In the genomic region with DNA sequence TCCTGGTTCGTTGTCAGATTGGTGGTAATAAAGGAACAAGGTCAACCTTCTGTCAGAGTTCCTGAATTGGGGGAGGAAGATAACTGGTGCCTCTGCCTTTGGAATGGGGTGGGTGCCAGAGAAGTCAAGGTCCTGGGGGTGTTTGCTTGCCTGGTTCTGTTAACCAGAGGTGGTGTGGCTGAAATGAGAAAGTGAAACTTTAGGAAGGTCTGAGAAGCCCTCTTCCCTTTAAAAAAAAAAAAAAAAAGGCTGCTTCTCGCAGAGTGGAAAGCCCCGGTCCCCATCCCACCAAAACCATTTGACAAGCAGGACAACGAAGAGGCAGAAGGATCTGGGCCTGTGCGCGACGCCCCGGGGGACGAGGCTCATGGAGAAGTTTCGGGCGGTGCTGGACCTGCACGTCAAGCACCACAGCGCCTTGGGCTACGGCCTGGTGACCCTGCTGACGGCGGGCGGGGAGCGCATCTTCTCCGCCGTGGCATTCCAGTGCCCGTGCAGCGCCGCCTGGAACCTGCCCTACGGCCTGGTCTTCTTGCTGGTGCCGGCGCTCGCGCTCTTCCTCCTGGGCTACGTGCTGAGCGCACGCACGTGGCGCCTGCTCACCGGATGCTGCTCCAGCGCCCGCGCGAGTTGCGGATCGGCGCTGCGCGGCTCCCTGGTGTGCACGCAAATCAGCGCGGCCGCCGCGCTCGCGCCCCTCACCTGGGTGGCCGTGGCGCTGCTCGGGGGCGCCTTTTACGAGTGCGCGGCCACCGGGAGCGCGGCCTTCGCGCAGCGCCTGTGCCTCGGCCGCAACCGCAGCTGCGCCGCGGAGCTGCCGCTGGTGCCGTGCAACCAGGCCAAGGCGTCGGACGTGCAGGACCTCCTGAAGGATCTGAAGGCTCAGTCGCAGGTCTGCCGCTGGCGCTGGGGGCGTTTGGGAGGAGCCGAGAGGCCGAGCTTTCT, we compare ENCODE assay signal across 8 cellular contexts. TPM values are rescaled to one million over a fixed set of nuclear protein-coding genes. Genes with fewer than 3 reads are reported as not detected.
DNase-seq lines count a peak whose midpoint lies in the region; ATAC-seq and TF ChIP-seq lines count a peak whose summit lies in the region.

No MANE protein-coding gene starts in this region.

- H3K27me3 ChIP-seq in HUES64 (ENCODE audit: insufficient read depth, low read length) (peaks cover 63% of the 10 kb centered on the region), mononuclear cell (ENCODE audit: insufficient read depth, low read length) (no peaks in the 10 kb centered on the region)

- H3K9me3 Mint-ChIP-seq in endothelial cell (ENCODE audit: unreplicated experiment), result no peaks in the 10 kb centered on the region
- no peaks in the 10 kb centered on the region for H3K9me3 Mint-ChIP-seq in stimulated activated memory B cell treated with anti-CD40 and anti-IgM and Interleukin-4, amounts not matched to agents 10 μg/mL and 1 μg/mL and 100 μg/mL, for 72 hours

- peaks cover 17% of the 10 kb centered on the region for H3K4me1 Mint-ChIP-seq in endothelial cell (ENCODE audit: unreplicated experiment)
- peaks cover 41% of the 10 kb centered on the region for H3K4me1 Mint-ChIP-seq in stimulated activated memory B cell treated with anti-CD40 and anti-IgM and Interleukin-4, amounts not matched to agents 10 μg/mL and 1 μg/mL and 100 μg/mL, for 72 hours

- H3K36me3 Mint-ChIP-seq in endothelial cell (ENCODE audit: low read depth, unreplicated experiment), result no peaks in the 10 kb centered on the region
- no peaks in the 10 kb centered on the region for H3K36me3 Mint-ChIP-seq in stimulated activated memory B cell treated with anti-CD40 and anti-IgM and Interleukin-4, amounts not matched to agents 10 μg/mL and 1 μg/mL and 100 μg/mL, for 72 hours

- TF ChIP-seq CTCF in endothelial cell (IDR thresholded peaks at IDR 0.05; ENCODE audit: unreplicated experiment), result no peak

- peak; percentile 84 for ATAC-seq in GM21390 (IDR thresholded peaks at IDR 0.05; ENCODE audit: unreplicated experiment)
- peak; percentile 91 for ATAC-seq in stimulated activated memory B cell treated with anti-CD40 and anti-IgM and Interleukin-4, amounts not matched to agents 10 μg/mL and 1 μg/mL and 100 μg/mL, for 72 hours

- H3K27ac ChIP-seq in HUES64 (ENCODE audit: low read depth, low read length), result no peak overlapping the region

- DNase-seq in Daoy (ENCODE audit: low read depth) (peak; percentile 82), endothelial cell (ENCODE audit: low spot score) (peak; percentile 48), NCI-H1694 treated with DMSO at 0.1 percent for 48 hours (lab: John Stamatoyannopoulos, UW) (no peak)
- peak; percentile 32 to 46 for DNase-seq in activated CD4-positive, alpha-beta T cell treated with anti-CD3 and anti-CD28 coated beads for 4 hours

- H3K27me3 Mint-ChIP-seq in endothelial cell (ENCODE audit: unreplicated experiment), result peaks cover 2% of the 10 kb centered on the region
- H3K27me3 Mint-ChIP-seq in stimulated activated memory B cell treated with anti-CD40 and anti-IgM and Interleukin-4, amounts not matched to agents 10 μg/mL and 1 μg/mL and 100 μg/mL, for 72 hours, result no peaks in the 10 kb centered on the region

- no peak overlapping the region for H3K27ac Mint-ChIP-seq in endothelial cell (ENCODE audit: unreplicated experiment)
- peak overlapping the region; percentile 88 for H3K27ac Mint-ChIP-seq in stimulated activated memory B cell treated with anti-CD40 and anti-IgM and Interleukin-4, amounts not matched to agents 10 μg/mL and 1 μg/mL and 100 μg/mL, for 72 hours

- H3K4me1 ChIP-seq in HUES64 (ENCODE audit: insufficient read depth, low read length) (peaks cover 17% of the 10 kb centered on the region; the same call in 1 of the 2 replicates), mononuclear cell (ENCODE audit: insufficient read depth, low read length) (peaks cover 49% of the 10 kb centered on the region)

- no peaks in the 10 kb centered on the region for H3K36me3 ChIP-seq in HUES64 (ENCODE audit: insufficient read depth, low read length)

- no peaks in the 10 kb centered on the region for H3K9me3 ChIP-seq in HUES64 (ENCODE audit: insufficient read depth, low read depth, low read length)
- H3K9me3 ChIP-seq in mononuclear cell (ENCODE audit: low read depth, low read length), result no peaks in the 10 kb centered on the region

- H3K4me3 Mint-ChIP-seq in endothelial cell (ENCODE audit: unreplicated experiment), result peak overlapping the region; percentile 33
- H3K4me3 Mint-ChIP-seq in stimulated activated memory B cell treated with anti-CD40 and anti-IgM and Interleukin-4, amounts not matched to agents 10 μg/mL and 1 μg/mL and 100 μg/mL, for 72 hours, result peak overlapping the region; percentile 82

- WGBS in HUES64, result 4% methylated on average over 81 of the region's 81 CpGs

- H3K4me3 ChIP-seq in HUES64 (ENCODE audit: low read length) (peak overlapping the region; percentile 56), mononuclear cell (ENCODE audit: low read length) (peak overlapping the region; percentile 52)

- H3K9ac ChIP-seq in HUES64 (ENCODE audit: low read depth, low read length), result peak overlapping the region; percentile 73

RNA-seq across cellular contexts. Expression of a gene that starts 0.7 kb away (rescaled TPM):
- 6.0 and 11.7 TPM in 2 replicates for total RNA-seq in Daoy (2014; rRNA removed; shearing (Covaris generic))
- 1.7 TPM for polyA plus RNA-seq in HUES64 (2013, experiment 1 of 2)
- polyA plus RNA-seq in HUES64 (2013, experiment 2 of 2), result 2.0 TPM
- total RNA-seq in endothelial cell (ENCODE audit: unreplicated experiment) (1.3 TPM), mononuclear cell (19.7 TPM)

RNA-seq across cellular contexts. Expression of a gene that starts 49.6 kb away (rescaled TPM):
- total RNA-seq in Daoy (2014; rRNA removed; shearing (Covaris generic)), result 2.7 and 3.2 TPM in 2 replicates
- polyA plus RNA-seq in HUES64 (2013, experiment 1 of 2), result 0.30 TPM
- polyA plus RNA-seq in HUES64 (2013, experiment 2 of 2), result 0.51 TPM
- 7.2 TPM for total RNA-seq in endothelial cell (ENCODE audit: unreplicated experiment)
- total RNA-seq in mononuclear cell, result 0.42 TPM
